ENCODE assay signal across 8 cellular contexts in genomic region chr12:115998119-115998633, GRCh38.
DNase-seq lines count a peak whose midpoint lies in the region; ATAC-seq and TF ChIP-seq lines count a peak whose summit lies in the region.

No MANE protein-coding gene starts in this region.

- H4K20me1 ChIP-seq in SU-DHL-6 (ENCODE audit: low read depth, low read length): no peaks in the 10 kb centered on the region

- H3K9ac ChIP-seq in HUES64 (ENCODE audit: low read depth, low read length): no peak overlapping the region
- no peak overlapping the region for H3K9ac ChIP-seq in SU-DHL-6 (ENCODE audit: low read length)

- H3K9me2 ChIP-seq in SU-DHL-6 (replicated peaks; ENCODE audit: insufficient read depth, low read length): no peaks in the 10 kb centered on the region

- H2AFZ ChIP-seq in SU-DHL-6 (ENCODE audit: low read depth, low read length, severe bottlenecking): no peak overlapping the region

- peak; percentile 13 for DNase-seq in activated CD4-positive, alpha-beta memory T cell treated with anti-CD3 and anti-CD28 coated beads for 36 hours
- no peak for DNase-seq in activated CD4-positive, alpha-beta memory T cell treated with anti-CD3 and anti-CD28 coated beads, Interleukin-2, amount 10 ng/mL, durations not matched to agents 7 days and 5 days
- DNase-seq in fibroblast of mammary gland (ENCODE audit: low read depth) (peak; percentile 79), non-pigmented ciliary epithelial cell (ENCODE audit: low read depth) (peak; percentile 23), GM19240 (ENCODE audit: insufficient read length, low spot score) (no peak)

- H3K4me3 ChIP-seq in HUES64 (ENCODE audit: low read length): no peak overlapping the region
- H3K4me3 ChIP-seq in SU-DHL-6 (ENCODE audit: insufficient read depth, low read length, poor library complexity, severe bottlenecking): no peak overlapping the region
- H3K4me3 ChIP-seq in fibroblast of mammary gland (ENCODE audit: control insufficient read depth, low read depth, low read length): no peak overlapping the region

- H3K27ac ChIP-seq in HUES64 (ENCODE audit: low read depth, low read length): peak overlapping the region; percentile 49
- no peak overlapping the region for H3K27ac ChIP-seq in SU-DHL-6 (ENCODE audit: low read depth, low read length)

- H3K9me3 ChIP-seq in HUES64 (ENCODE audit: insufficient read depth, low read depth, low read length) (no peaks in the 10 kb centered on the region), SU-DHL-6 (ENCODE audit: insufficient read depth, low read length) (no peaks in the 10 kb centered on the region)

- peaks cover 7% of the 10 kb centered on the region; the same call in 1 of the 2 replicates for H3K4me1 ChIP-seq in HUES64 (ENCODE audit: insufficient read depth, low read length)

- H3K36me3 Mint-ChIP-seq in activated CD4-positive, alpha-beta memory T cell treated with anti-CD3 and anti-CD28 coated beads for 36 hours: peaks cover 12% of the 10 kb centered on the region
- peaks cover 24% of the 10 kb centered on the region for H3K36me3 Mint-ChIP-seq in activated CD4-positive, alpha-beta memory T cell treated with anti-CD3 and anti-CD28 coated beads, Interleukin-2, amount 10 ng/mL, durations not matched to agents 7 days and 5 days (ENCODE audit: low read depth)

- POLR2A ChIA-PET in activated CD4-positive, alpha-beta memory T cell treated with anti-CD3 and anti-CD28 coated beads for 36 hours (lab: Charles Lee): no interaction called here
- POLR2A ChIA-PET in activated CD4-positive, alpha-beta memory T cell treated with anti-CD3 and anti-CD28 coated beads, Interleukin-2, amount 10 ng/mL, durations not matched to agents 7 days and 5 days (lab: Charles Lee): no interaction called here

- no peak for ATAC-seq in GM21576 (IDR thresholded peaks at IDR 0.05; ENCODE audit: unreplicated experiment)

- TF ChIP-seq CTCF in SU-DHL-6 (IDR thresholded peaks at IDR 0.05; ENCODE audit: insufficient read depth, low read length, poor library complexity, severe bottlenecking) (peak; percentile 69), fibroblast of mammary gland (conservative IDR thresholded peaks at IDR 0.05; ENCODE audit: control insufficient read depth, insufficient read depth, low read depth, low read length) (peak; percentile 63)

- H3K4me3 Mint-ChIP-seq in activated CD4-positive, alpha-beta memory T cell treated with anti-CD3 and anti-CD28 coated beads for 36 hours: no peak overlapping the region
- no peak overlapping the region for H3K4me3 Mint-ChIP-seq in activated CD4-positive, alpha-beta memory T cell treated with anti-CD3 and anti-CD28 coated beads, Interleukin-2, amount 10 ng/mL, durations not matched to agents 7 days and 5 days

- no peaks in the 10 kb centered on the region for H3F3A ChIP-seq in SU-DHL-6 (ENCODE audit: insufficient read depth)

- CTCF ChIA-PET in activated CD4-positive, alpha-beta memory T cell treated with anti-CD3 and anti-CD28 coated beads for 36 hours (lab: Charles Lee): interaction anchor here (0.7 to 2.2 kb wide), 25 partner anchors 8 to 711 kb away, joined by 3 to 15 read pairs (median 4); no protein-coding TSS in a partner anchor
- CTCF ChIA-PET in activated CD4-positive, alpha-beta memory T cell treated with anti-CD3 and anti-CD28 coated beads, Interleukin-2, amount 10 ng/mL, durations not matched to agents 7 days and 5 days (lab: Charles Lee): interaction anchor here (0.7 to 2.1 kb wide), 11 partner anchors 9 to 611 kb away, joined by 3 to 9 read pairs (median 3); partner anchors contain the start of gene MAP1LC3B2

- intact Hi-C loops in activated CD4-positive, alpha-beta memory T cell treated with anti-CD3 and anti-CD28 coated beads for 36 hours (cut with micrococcal nuclease): loop anchor here (2.0 to 10.0 kb wide), 5 partner anchors 199 to 707 kb away; partner anchors contain the start of gene MED13L

- WGBS in HUES64: 27% methylated on average over 3 of the region's 3 CpGs

- H3K9me3 Mint-ChIP-seq in activated CD4-positive, alpha-beta memory T cell treated with anti-CD3 and anti-CD28 coated beads for 36 hours: no peaks in the 10 kb centered on the region
- no peaks in the 10 kb centered on the region for H3K9me3 Mint-ChIP-seq in activated CD4-positive, alpha-beta memory T cell treated with anti-CD3 and anti-CD28 coated beads, Interleukin-2, amount 10 ng/mL, durations not matched to agents 7 days and 5 days

- no peak overlapping the region for H3K4me2 ChIP-seq in SU-DHL-6 (ENCODE audit: low read depth, low read length, poor library complexity, severe bottlenecking)

- peaks cover 4% of the 10 kb centered on the region for H3K4me1 Mint-ChIP-seq in activated CD4-positive, alpha-beta memory T cell treated with anti-CD3 and anti-CD28 coated beads for 36 hours (ENCODE audit: low read depth)
- H3K4me1 Mint-ChIP-seq in activated CD4-positive, alpha-beta memory T cell treated with anti-CD3 and anti-CD28 coated beads, Interleukin-2, amount 10 ng/mL, durations not matched to agents 7 days and 5 days: no peaks in the 10 kb centered on the region

- H3K27ac Mint-ChIP-seq in activated CD4-positive, alpha-beta memory T cell treated with anti-CD3 and anti-CD28 coated beads for 36 hours: no peak overlapping the region
- no peak overlapping the region for H3K27ac Mint-ChIP-seq in activated CD4-positive, alpha-beta memory T cell treated with anti-CD3 and anti-CD28 coated beads, Interleukin-2, amount 10 ng/mL, durations not matched to agents 7 days and 5 days

- no peaks in the 10 kb centered on the region for H3K27me3 Mint-ChIP-seq in activated CD4-positive, alpha-beta memory T cell treated with anti-CD3 and anti-CD28 coated beads for 36 hours
- no peaks in the 10 kb centered on the region for H3K27me3 Mint-ChIP-seq in activated CD4-positive, alpha-beta memory T cell treated with anti-CD3 and anti-CD28 coated beads, Interleukin-2, amount 10 ng/mL, durations not matched to agents 7 days and 5 days

- H3K27me3 ChIP-seq in HUES64 (ENCODE audit: insufficient read depth, low read length): no peaks in the 10 kb centered on the region
- no peaks in the 10 kb centered on the region for H3K27me3 ChIP-seq in SU-DHL-6 (ENCODE audit: low read length)

- peaks cover 61% of the 10 kb centered on the region for H3K36me3 ChIP-seq in HUES64 (ENCODE audit: insufficient read depth, low read length)
- H3K36me3 ChIP-seq in SU-DHL-6 (ENCODE audit: low read length): no peaks in the 10 kb centered on the region; the same call in 1 of the 2 replicates

- H3K79me2 ChIP-seq in SU-DHL-6 (ENCODE audit: insufficient read depth, low read length): no peaks in the 10 kb centered on the region

Comparison
In these comparisons a context has a peak if more than half of its experiments do, and no peak if none do; other contexts are left out.
1. DNase-seq: peak in activated CD4-positive, alpha-beta memory T cell treated with anti-CD3 and anti-CD28 coated beads for 36 hours (single experiment), fibroblast of mammary gland (single experiment) and non-pigmented ciliary epithelial cell (single experiment); none in activated CD4-positive, alpha-beta memory T cell treated with anti-CD3 and anti-CD28 coated beads, Interleukin-2, amount 10 ng/mL, durations not matched to agents 7 days and 5 days (single experiment) and GM19240 (single experiment).